Comparison of ENCODE assay signal across 1 cellular context in genomic region chr10:23199768-23200511, GRCh38.
A peak's percentile ranks its signal among the peaks of the same experiment; 100 is the strongest.
TF ChIP-seq lines count a peak whose summit lies in the region.

No MANE protein-coding gene starts in this region.

TF ChIP-seq in H1, 55 proteins besides CTCF, POLR2A, EP300 and RAD21 (continued from another document):
- TF ChIP-seq E2F6 (IDR thresholded peaks at IDR 0.05) (no peak), TCF12 (IDR thresholded peaks at IDR 0.05; ENCODE audit: low read depth, low read length) (no peak), CREB1 (IDR thresholded peaks at IDR 0.05) (no peak), SIN3A (conservative IDR thresholded peaks at IDR 0.05 in 1 of 2, IDR thresholded peaks at IDR 0.05 in 1 of 2; ENCODE audit: low read depth in 1 of 2, low read length in 2 of 2) (no peak), TAF7 (optimal IDR thresholded peaks at IDR 0.05; ENCODE audit: borderline replicate concordance, low read depth, low read length) (no peak), MAFK (IDR thresholded peaks at IDR 0.05; ENCODE audit: low read depth, low read length) (no peak), CHD7 (IDR thresholded peaks at IDR 0.05; ENCODE audit: insufficient replicate concordance, low read length) (peak; percentile 28), MAX (IDR thresholded peaks at IDR 0.05) (no peak), HDAC6 (IDR thresholded peaks at IDR 0.05; ENCODE audit: low read depth, low read length) (no peak), RFX5 (IDR thresholded peaks at IDR 0.05; ENCODE audit: borderline replicate concordance, low read depth, low read length) (no peak), SUZ12 (IDR thresholded peaks at IDR 0.05; ENCODE audit: low read length) (peak; percentile 75; the same call in 1 of the 2 replicates), NANOG (IDR thresholded peaks at IDR 0.05; ENCODE audit: insufficient read depth, low read depth, low read length, poor library complexity, severe bottlenecking) (no peak), TEAD4 (IDR thresholded peaks at IDR 0.05; ENCODE audit: low read depth, low read length) (no peak), TBP (IDR thresholded peaks at IDR 0.05; ENCODE audit: low read depth, low read length) (no peak), ATF3 (IDR thresholded peaks at IDR 0.05; ENCODE audit: insufficient read depth, low read depth, low read length) (no peak), RBBP5 (IDR thresholded peaks at IDR 0.05; ENCODE audit: borderline replicate concordance, low read depth, low read length) (no peak), ASH2L (IDR thresholded peaks at IDR 0.05; ENCODE audit: low read length) (no peak), HDAC2 (IDR thresholded peaks at IDR 0.05; ENCODE audit: borderline replicate concordance in 1 of 2, low read depth in 2 of 2, low read length in 2 of 2) (no peak), CBX5 (IDR thresholded peaks at IDR 0.05; ENCODE audit: low read depth, low read length) (no peak), KDM5A (IDR thresholded peaks at IDR 0.05; ENCODE audit: low read length) (no peak), SP1 (IDR thresholded peaks at IDR 0.05; ENCODE audit: low read depth, low read length) (0 out of 2 replicates have a peak, but pooled peaks have one; percentile 8), NRF1 (IDR thresholded peaks at IDR 0.05; ENCODE audit: low read depth, low read length) (no peak), CEBPB (IDR thresholded peaks at IDR 0.05; ENCODE audit: low read depth, low read length) (no peak), USF2 (IDR thresholded peaks at IDR 0.05; ENCODE audit: low read length) (no peak), BCL11A (IDR thresholded peaks at IDR 0.05; ENCODE audit: low read depth in 2 of 2, low read length in 2 of 2) (no peak), RNF2 (IDR thresholded peaks at IDR 0.05; ENCODE audit: borderline replicate concordance, low read depth, low read length, missing control alignments, poor library complexity, severe bottlenecking) (peak; percentile 62), SP4 (IDR thresholded peaks at IDR 0.05; ENCODE audit: low read length) (no peak), GTF2F1 (IDR thresholded peaks at IDR 0.05; ENCODE audit: borderline replicate concordance, low read depth, low read length) (no peak), TAF1 (IDR thresholded peaks at IDR 0.05; ENCODE audit: low read depth, low read length) (no peak), BACH1 (IDR thresholded peaks at IDR 0.05; ENCODE audit: low read length) (no peak), GABPA (IDR thresholded peaks at IDR 0.05; ENCODE audit: borderline replicate concordance, insufficient read depth, low read length) (0 out of 2 replicates have a peak, but pooled peaks have one; percentile 3), POU5F1 (IDR thresholded peaks at IDR 0.05; ENCODE audit: low read depth, low read length) (no peak), SRF (IDR thresholded peaks at IDR 0.05; ENCODE audit: low read depth, low read length) (no peak), SIRT6 (IDR thresholded peaks at IDR 0.05; ENCODE audit: low read length) (no peak), KDM1A (IDR thresholded peaks at IDR 0.05; ENCODE audit: borderline replicate concordance, low read length) (no peak), SAP30 (IDR thresholded peaks at IDR 0.05; ENCODE audit: insufficient read depth, insufficient replicate concordance, low read length) (no peak), EGR1 (IDR thresholded peaks at IDR 0.05; ENCODE audit: borderline replicate concordance, low read depth, low read length) (no peak), SIX5 (IDR thresholded peaks at IDR 0.05; ENCODE audit: low read depth, low read length) (no peak), ZNF274 (IDR thresholded peaks at IDR 0.05; ENCODE audit: borderline replicate concordance, extremely low read depth, low read length) (no peak), EZH2 (IDR thresholded peaks at IDR 0.05; ENCODE audit: low read depth, low read length, severe bottlenecking) (peak; percentile 68), SP2 (IDR thresholded peaks at IDR 0.05; ENCODE audit: low read length) (no peak), JUN (IDR thresholded peaks at IDR 0.05; ENCODE audit: low read depth, low read length) (no peak), JUND (IDR thresholded peaks at IDR 0.05; ENCODE audit: low read length) (no peak), CHD1 (IDR thresholded peaks at IDR 0.05; ENCODE audit: low read depth, low read length) (no peak), CTBP2 (IDR thresholded peaks at IDR 0.05; ENCODE audit: borderline replicate concordance, insufficient read depth, insufficient read length, low read length) (no peak)
